ENCODE assay signal across 6 cellular contexts in genomic region chr20:52011093-52011492, GRCh38.
"Had no signal": no experiment of that assay in that cellular context is flagged by ENCODE, and none has a peak within 500 bp of the region (broad histone marks: within the 10 kb centered on the region; RNA-seq: fewer than 3 reads in every experiment).

No MANE protein-coding gene starts in this region.

- H3K27ac ChIP-seq: GM23248 had no signal

- DNase-seq: GM23248, GOT3, IMR-90, KBM-7 had no signal

- H3K4me3 ChIP-seq: GM23248, HAP-1 had no signal

- ATAC-seq: HCT116 had no signal

- H3K36me3 ChIP-seq: HAP-1 had no signal

- H3K9ac ChIP-seq: GM23248 had no signal
